In the genomic region with DNA sequence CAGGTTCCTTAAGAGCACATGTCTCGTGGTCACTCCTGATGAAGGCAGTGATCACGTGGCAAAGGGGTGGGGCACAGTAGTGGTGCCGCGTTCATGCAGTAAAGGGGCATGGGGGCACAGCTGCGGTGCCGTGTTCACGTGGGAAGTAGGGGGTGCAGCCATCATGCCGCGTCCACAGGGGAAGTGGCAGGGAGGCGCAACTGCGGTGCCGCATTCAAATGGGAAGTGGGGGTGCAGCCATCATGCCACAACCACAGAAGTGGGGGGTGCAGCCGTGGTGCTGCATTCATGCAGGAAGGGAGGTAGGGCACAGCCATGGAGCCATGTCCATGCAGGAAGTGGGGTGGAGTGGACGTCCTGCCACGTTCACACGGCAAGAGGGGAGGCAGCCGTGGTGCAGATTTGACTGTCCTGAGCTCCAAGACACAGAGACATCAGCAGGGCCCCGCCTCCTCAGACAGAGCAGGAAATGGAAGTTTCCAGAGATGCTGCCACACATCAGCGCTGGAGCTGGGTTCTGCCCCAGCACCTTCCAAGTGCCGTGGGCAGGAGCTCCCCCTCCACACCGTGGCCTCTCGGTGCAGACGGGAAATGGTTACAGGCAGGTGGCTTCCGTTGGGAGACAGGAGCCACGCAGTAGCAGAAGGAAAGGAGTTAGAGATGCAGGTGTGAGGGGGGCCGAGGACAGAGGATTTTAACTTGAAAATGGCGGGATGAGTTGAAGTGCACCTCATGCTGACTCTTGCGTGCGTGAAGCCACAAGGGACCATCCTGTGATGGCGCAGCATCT, we compare ENCODE assay signal across 9 cellular contexts.
DNase-seq lines count a peak whose midpoint lies in the region; ATAC-seq and TF ChIP-seq lines count a peak whose summit lies in the region.
"Had no signal": no experiment of that assay in that cellular context is flagged by ENCODE, and none has a peak within 500 bp of the region (broad histone marks: within the 10 kb centered on the region; RNA-seq: fewer than 3 reads in every experiment).

No MANE protein-coding gene starts in this region.

- no peak overlapping the region for H3K9ac ChIP-seq in endodermal cell (ENCODE audit: extremely low read depth, low read length, poor library complexity, severe bottlenecking)

- TF ChIP-seq CTCF in endodermal cell (conservative IDR thresholded peaks at IDR 0.05) (no peak), breast epithelium (IDR thresholded peaks at IDR 0.05) (no peak)

- H3K27ac Mint-ChIP-seq in activated CD4-positive, alpha-beta T cell treated with anti-CD3 and anti-CD28 coated beads for 36 hours, result peak overlapping the region; percentile 87
- peak overlapping the region; percentile 38 for H3K27ac Mint-ChIP-seq in endodermal cell

- no peak for TF ChIP-seq POLR2A in breast epithelium (IDR thresholded peaks at IDR 0.05)

- H3K4me3 Mint-ChIP-seq in activated CD4-positive, alpha-beta T cell treated with anti-CD3 and anti-CD28 coated beads for 36 hours, result peak overlapping the region; percentile 36
- no peak overlapping the region for H3K4me3 Mint-ChIP-seq in endodermal cell

- H3K4me1 ChIP-seq in endodermal cell (ENCODE audit: control insufficient read depth, insufficient read depth, low read length), result no peaks in the 10 kb centered on the region
- peaks cover 5 to 6% of the 10 kb centered on the region in 2 donors for H3K4me1 ChIP-seq in breast epithelium

- no peaks in the 10 kb centered on the region for H3K9me3 ChIP-seq in endodermal cell (ENCODE audit: control insufficient read depth, low read length)
- no peaks in the 10 kb centered on the region for H3K9me3 ChIP-seq in breast epithelium

- peak; percentile 17 for ATAC-seq in GM19463 (IDR thresholded peaks at IDR 0.05; ENCODE audit: unreplicated experiment)
- peak; percentile 72 for ATAC-seq in activated CD4-positive, alpha-beta T cell treated with anti-CD3 and anti-CD28 coated beads for 36 hours
- ATAC-seq in GM18858 (IDR thresholded peaks at IDR 0.05; ENCODE audit: unreplicated experiment), result no peak
- ATAC-seq in GM18861 (IDR thresholded peaks at IDR 0.05; ENCODE audit: unreplicated experiment), result no peak

- peak; percentile 74 for DNase-seq in activated CD4-positive, alpha-beta T cell treated with anti-CD3 and anti-CD28 coated beads for 36 hours
- DNase-seq in endodermal cell (peak; percentile 34), DMS 273 (lab: John Stamatoyannopoulos, UW; ENCODE audit: unreplicated experiment) (no peak), breast epithelium (ENCODE audit: low spot score in 2 of 2) (no peak)
- peak in 2 of 3 donors; percentile 29 to 31 for DNase-seq in stimulated activated CD4-positive, alpha-beta T cell treated with anti-CD3 and anti-CD28 coated beads, TNF-alpha, amount 100 ng/mL, for 48 hours (ENCODE audit: low read depth in 3 of 3)
- DNase-seq: NCI-H2171 had no signal

- no peaks in the 10 kb centered on the region for H3K27me3 Mint-ChIP-seq in activated CD4-positive, alpha-beta T cell treated with anti-CD3 and anti-CD28 coated beads for 36 hours
- no peaks in the 10 kb centered on the region for H3K27me3 Mint-ChIP-seq in endodermal cell (ENCODE audit: insufficient read depth)

- H3K4me1 Mint-ChIP-seq in activated CD4-positive, alpha-beta T cell treated with anti-CD3 and anti-CD28 coated beads for 36 hours, result peaks cover 56% of the 10 kb centered on the region
- H3K4me1 Mint-ChIP-seq in endodermal cell, result no peaks in the 10 kb centered on the region

- H3K9me3 Mint-ChIP-seq in activated CD4-positive, alpha-beta T cell treated with anti-CD3 and anti-CD28 coated beads for 36 hours (ENCODE audit: low read depth), result no peaks in the 10 kb centered on the region
- H3K9me3 Mint-ChIP-seq in endodermal cell, result no peaks in the 10 kb centered on the region

- H3K27ac ChIP-seq in endodermal cell (ENCODE audit: low read depth, low read length), result no peak overlapping the region
- H3K27ac ChIP-seq in breast epithelium, result no peak overlapping the region

- H3K4me3 ChIP-seq in endodermal cell (ENCODE audit: low read length), result no peak overlapping the region
- H3K4me3 ChIP-seq in breast epithelium, result no peak overlapping the region

- intact Hi-C loops in activated CD4-positive, alpha-beta T cell treated with anti-CD3 and anti-CD28 coated beads for 36 hours (cut with DNase I, micrococcal nuclease), result loop anchor here (5.0 kb wide), 5 partner anchors 48 to 462 kb away; no protein-coding TSS in a partner anchor
- intact Hi-C loops in breast epithelium (cut with DNase I; ENCODE audit: low total_unique reads), result no loop called here

- no peaks in the 10 kb centered on the region for H3K36me3 Mint-ChIP-seq in activated CD4-positive, alpha-beta T cell treated with anti-CD3 and anti-CD28 coated beads for 36 hours (ENCODE audit: low read depth)
- H3K36me3 Mint-ChIP-seq in endodermal cell (ENCODE audit: low read depth), result peaks cover 56% of the 10 kb centered on the region

- CTCF ChIA-PET in activated CD4-positive, alpha-beta T cell treated with anti-CD3 and anti-CD28 coated beads for 36 hours (lab: Charles Lee), result interaction anchor here (0.7 kb wide), 1 partner anchor 404 kb away, joined by 4 read pairs; no protein-coding TSS in a partner anchor

- H3K36me3 ChIP-seq in endodermal cell (ENCODE audit: control insufficient read depth, insufficient read depth, low read length) (peaks cover 84% of the 10 kb centered on the region), breast epithelium (no peaks in the 10 kb centered on the region)

- 90 to 93% methylated on average over 22 to 30 of the region's 30 CpGs for WGBS in endodermal cell (ENCODE audit: insufficient coverage in 1 of 2, insufficient read length in 1 of 2), 2 experiments

- no peaks in the 10 kb centered on the region for H3K27me3 ChIP-seq in endodermal cell (ENCODE audit: control insufficient read depth, insufficient read depth, low read length, poor library complexity, severe bottlenecking)
- H3K27me3 ChIP-seq in breast epithelium, result no peaks in the 10 kb centered on the region

- POLR2A ChIA-PET in activated CD4-positive, alpha-beta T cell treated with anti-CD3 and anti-CD28 coated beads for 36 hours (lab: Charles Lee), result no interaction called here

Comparison
In these comparisons a context has a peak if more than half of its experiments do, and no peak if none do; other contexts are left out.
1. ATAC-seq: peak in GM19463 (single experiment) and activated CD4-positive, alpha-beta T cell treated with anti-CD3 and anti-CD28 coated beads for 36 hours (single experiment); none in GM18858 (single experiment) and GM18861 (single experiment).
2. DNase-seq: peak in activated CD4-positive, alpha-beta T cell treated with anti-CD3 and anti-CD28 coated beads for 36 hours (single experiment), endodermal cell (single experiment) and stimulated activated CD4-positive, alpha-beta T cell treated with anti-CD3 and anti-CD28 coated beads, TNF-alpha, amount 100 ng/mL, for 48 hours (2 of 3); none in DMS 273 (single experiment) and breast epithelium (0 of 2).